Comparison of ENCODE assay signal across 9 cellular contexts in genomic region chr19:48351341-48351752, GRCh38. TPM values are rescaled to one million over a fixed set of nuclear protein-coding genes. Genes with fewer than 3 reads are reported as not detected.
DNase-seq lines count a peak whose midpoint lies in the region; ATAC-seq and TF ChIP-seq lines count a peak whose summit lies in the region.
"Had no signal": no experiment of that assay in that cellular context is flagged by ENCODE, and none has a peak within 500 bp of the region (broad histone marks: within the 10 kb centered on the region; RNA-seq: fewer than 3 reads in every experiment).

No MANE protein-coding gene starts in this region.

- no peaks in the 10 kb centered on the region for H3K9me3 ChIP-seq in GM23248 (ENCODE audit: low read depth)
- H3K9me3 ChIP-seq in esophagus muscularis mucosa, result no peaks in the 10 kb centered on the region
- no peaks in the 10 kb centered on the region for H3K9me3 ChIP-seq in suprapubic skin

- H3K4me1 Mint-ChIP-seq in nephron progenitor cell, result peaks cover 37% of the 10 kb centered on the region

- H4K20me1 ChIP-seq in GM23248 (ENCODE audit: insufficient read depth), result no peaks in the 10 kb centered on the region

- 38 to 41% methylated on average over 7 to 8 of the region's 8 CpGs for WGBS in GM23248 (ENCODE audit: low coverage in 1 of 2, low lambda C conversion rate in 2 of 2, missing lambda C conversion rate in 2 of 2), 2 experiments
- WGBS in esophagus muscularis mucosa, result 52% methylated on average over 8 of the region's 8 CpGs
- 54% methylated on average over 7 of the region's 8 CpGs for WGBS in suprapubic skin

- H3K9ac ChIP-seq in GM23248, result no peak overlapping the region

- H3K27me3 Mint-ChIP-seq in nephron progenitor cell (ENCODE audit: low read depth, poor library complexity), result peaks cover 2% of the 10 kb centered on the region

- TF ChIP-seq CTCF in AG09309 (IDR thresholded peaks at IDR 0.05; ENCODE audit: control insufficient read depth, insufficient read depth, low read depth, low read length, missing control alignments) (peak; percentile 81), esophagus muscularis mucosa (IDR thresholded peaks at IDR 0.05) (peak; percentile 60 to 79 (median 61)), nephron progenitor cell (IDR thresholded peaks at IDR 0.05) (peak; percentile 67), suprapubic skin (IDR thresholded peaks at IDR 0.05) (peak; percentile 20 to 78)

- H2AFZ ChIP-seq in GM23248, result no peak overlapping the region

- H3K79me2 ChIP-seq in GM23248 (ENCODE audit: insufficient read depth), result no peaks in the 10 kb centered on the region

- H3K4me3 Mint-ChIP-seq in nephron progenitor cell, result no peak overlapping the region

- no peak for DNase-seq in AG09309 (ENCODE audit: low read depth)
- peak; percentile 63 for DNase-seq in GM23248
- DNase-seq in NCI-H774 (lab: John Stamatoyannopoulos, UW), result peak; percentile 50
- DNase-seq in activated CD8-positive, alpha-beta memory T cell treated with anti-CD3 and anti-CD28 coated beads, Interleukin-2, amount 50 U/mL, for 4 hours, result peak; percentile 78
- no peak for DNase-seq in esophagus muscularis mucosa (ENCODE audit: extremely low spot score)
- peak; percentile 81 for DNase-seq in nephron progenitor cell
- DNase-seq in suprapubic skin (ENCODE audit: low spot score in 2 of 2), result peak in 1 of 2 donors; percentile 79

- no peaks in the 10 kb centered on the region for H3K4me1 ChIP-seq in GM23248 (ENCODE audit: insufficient read depth)
- H3K4me1 ChIP-seq in esophagus muscularis mucosa, result peaks cover 0 to 8% (median 7%) of the 10 kb centered on the region in 4 donors
- no peaks in the 10 kb centered on the region for H3K4me1 ChIP-seq in suprapubic skin

- in situ Hi-C loops in GM23248 (cut with MboI), result no loop called here

- H3K27ac Mint-ChIP-seq in nephron progenitor cell, result no peak overlapping the region

- no peaks in the 10 kb centered on the region for H3K36me3 Mint-ChIP-seq in nephron progenitor cell (ENCODE audit: low read depth)

- no peak overlapping the region for H3K4me2 ChIP-seq in GM23248 (ENCODE audit: unreplicated experiment)

- TF ChIP-seq EP300 in esophagus muscularis mucosa (IDR thresholded peaks at IDR 0.05) (no peak), suprapubic skin (IDR thresholded peaks at IDR 0.05) (no peak)

- TF ChIP-seq POLR2A in esophagus muscularis mucosa (IDR thresholded peaks at IDR 0.05; ENCODE audit: low read depth) (no peak), suprapubic skin (IDR thresholded peaks at IDR 0.05) (no peak)

- no peaks in the 10 kb centered on the region for H3K9me3 Mint-ChIP-seq in nephron progenitor cell

- H3K27ac ChIP-seq in GM23248, result no peak overlapping the region
- no peak overlapping the region for H3K27ac ChIP-seq in esophagus muscularis mucosa (replicated peaks in 1 of 4)
- H3K27ac ChIP-seq in suprapubic skin, result no peak overlapping the region

- no peaks in the 10 kb centered on the region for H3K36me3 ChIP-seq in GM23248 (ENCODE audit: low read depth)
- H3K36me3 ChIP-seq in esophagus muscularis mucosa, result no peaks in the 10 kb centered on the region
- H3K36me3 ChIP-seq in suprapubic skin, result no peaks in the 10 kb centered on the region

- H3K9me2 ChIP-seq in GM23248 (ENCODE audit: insufficient read depth), result no peaks in the 10 kb centered on the region

- no peak for ATAC-seq in GM19328 (IDR thresholded peaks at IDR 0.05; ENCODE audit: unreplicated experiment)

- H3F3A ChIP-seq in GM23248 (ENCODE audit: insufficient read depth), result 0 out of 2 replicates have a peak, but pooled peaks cover 4% of the 10 kb centered on the region

- H3K4me3 ChIP-seq in AG09309 (ENCODE audit: control insufficient read depth, low read depth, low read length) (no peak overlapping the region), GM23248 (no peak overlapping the region), esophagus muscularis mucosa (no peak overlapping the region), suprapubic skin (no peak overlapping the region)

- intact Hi-C loops in esophagus muscularis mucosa (cut with DNase I), result no loop called here

- H3K27me3 ChIP-seq in GM23248 (replicated peaks; ENCODE audit: insufficient read depth) (no peaks in the 10 kb centered on the region), esophagus muscularis mucosa (no peaks in the 10 kb centered on the region), suprapubic skin (no peaks in the 10 kb centered on the region)

RNA-seq across cellular contexts. Expression of gene TMEM143, which starts 12.4 kb away (rescaled TPM):
- total RNA-seq in GM23248 (2014; rRNA removed; shearing (Covaris generic)), result 7.6 and 27.1 TPM in 2 replicates
- 8.6 and 9.9 TPM in 2 replicates for polyA plus RNA-seq in GM23248 (2016; fragmentation: Nextera tagmentation; extraction: Ambion mirVana)
- 1 to 10 TPM; 4.8 to 8.3 (median 7.1) TPM for total RNA-seq in esophagus muscularis mucosa
- 10 to 100 TPM in 2 of 4 donors, 1 to 10 TPM in 2; 7.8 to 14.7 (median 9.3) TPM for total RNA-seq in suprapubic skin

RNA-seq across cellular contexts. Expression of gene SYNGR4, which starts 12.8 kb away (rescaled TPM):
- not detected in 2 replicates for total RNA-seq in GM23248 (2014; rRNA removed; shearing (Covaris generic))
- not detected in 2 replicates for polyA plus RNA-seq in GM23248 (2016; fragmentation: Nextera tagmentation; extraction: Ambion mirVana)
- not detected for total RNA-seq in esophagus muscularis mucosa
- total RNA-seq in suprapubic skin, result not detected
- total RNA-seq: pulmonary artery endothelial cell had no signal

RNA-seq across cellular contexts. Expression of gene EMP3, which starts 26.0 kb away (rescaled TPM):
- total RNA-seq in GM23248 (2014; rRNA removed; shearing (Covaris generic)), result 165 and 196 TPM in 2 replicates
- polyA plus RNA-seq in GM23248 (2016; fragmentation: Nextera tagmentation; extraction: Ambion mirVana), result 716 and 742 TPM in 2 replicates
- 100 to 1,000 TPM in 1 of 4 donors, 10 to 100 TPM in 3; 54.8 to 115 (median 59.6) TPM for total RNA-seq in esophagus muscularis mucosa
- total RNA-seq in suprapubic skin, result 10 to 100 TPM in 3 of 4 donors, 1 to 10 TPM in 1; 9.3 to 22.5 (median 13.2) TPM

RNA-seq across cellular contexts. Expression of gene KDELR1, which starts 40.0 kb away (rescaled TPM):
- total RNA-seq in GM23248 (2014; rRNA removed; shearing (Covaris generic)), result 126 and 170 TPM in 2 replicates
- polyA plus RNA-seq in GM23248 (2016; fragmentation: Nextera tagmentation; extraction: Ambion mirVana), result 231 and 242 TPM in 2 replicates
- total RNA-seq in esophagus muscularis mucosa (100 to 1,000 TPM in 1 of 4 donors, 10 to 100 TPM in 3; 55.2 to 105 (median 77.6) TPM), suprapubic skin (10 to 100 TPM; 77.3 to 94.1 (median 87.7) TPM)

RNA-seq across cellular contexts. Expression of gene GRIN2D, which starts 42.1 kb away (rescaled TPM):
- total RNA-seq in GM23248 (2014; rRNA removed; shearing (Covaris generic)), result 0.54 and 0.76 TPM in 2 replicates
- 0.10 and 0.22 TPM in 2 replicates for polyA plus RNA-seq in GM23248 (2016; fragmentation: Nextera tagmentation; extraction: Ambion mirVana)
- total RNA-seq in esophagus muscularis mucosa, result under 1 TPM; 0.19 to 0.42 (median 0.37) TPM
- 1 to 10 TPM in 2 of 4 donors, under 1 TPM in 2; 0.38 to 1.4 (median 0.94) TPM for total RNA-seq in suprapubic skin

Comparison
In these comparisons a context has a peak if more than half of its experiments do, and no peak if none do; other contexts are left out.
1. DNase-seq: peak in GM23248 (single experiment), NCI-H774 (single experiment), activated CD8-positive, alpha-beta memory T cell treated with anti-CD3 and anti-CD28 coated beads, Interleukin-2, amount 50 U/mL, for 4 hours (single experiment) and nephron progenitor cell (single experiment); none in AG09309 (single experiment) and esophagus muscularis mucosa (single experiment).
2. Peak in every context shown above with its lines, with median percentiles within 50 percentile points of each other: CTCF ChIP-seq.